ENCODE assay signal across 1 cellular context in the genomic region with DNA sequence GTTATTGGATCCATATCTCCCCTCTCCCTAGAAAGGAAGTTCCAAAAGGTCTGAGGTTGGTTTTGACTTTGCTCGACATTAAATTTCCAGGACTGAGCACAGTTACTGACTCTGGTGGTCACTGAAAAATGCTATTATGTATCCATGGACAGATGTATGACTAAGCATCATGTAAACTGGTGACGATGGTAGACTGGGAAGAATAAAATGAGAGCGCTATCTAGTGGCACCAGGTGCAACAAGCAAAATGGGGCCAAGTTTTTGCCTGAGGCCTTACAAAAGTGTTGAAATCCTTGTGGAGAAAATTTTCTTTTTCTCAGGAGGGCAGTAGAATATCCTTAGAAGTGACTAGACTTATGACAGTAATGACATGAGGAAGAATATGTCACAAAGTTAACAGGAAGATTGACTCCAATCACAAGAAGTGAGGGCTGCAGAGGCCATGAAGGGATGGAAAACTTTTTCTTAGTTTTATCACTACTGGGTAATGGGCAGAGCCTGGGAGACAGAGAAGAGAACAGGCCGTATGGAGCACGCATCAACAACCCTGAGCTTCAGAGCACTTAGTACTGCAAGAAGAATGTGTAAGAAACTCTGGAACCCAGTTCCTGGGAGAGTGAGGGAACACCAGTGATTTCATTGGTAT.
TF ChIP-seq lines count a peak whose summit lies in the region.

No MANE protein-coding gene starts in this region.

TF ChIP-seq in HepG2, 621 proteins besides CTCF, POLR2A, EP300 and RAD21 (continued from another document and continues in another):
- TF ChIP-seq, protein P1, sequence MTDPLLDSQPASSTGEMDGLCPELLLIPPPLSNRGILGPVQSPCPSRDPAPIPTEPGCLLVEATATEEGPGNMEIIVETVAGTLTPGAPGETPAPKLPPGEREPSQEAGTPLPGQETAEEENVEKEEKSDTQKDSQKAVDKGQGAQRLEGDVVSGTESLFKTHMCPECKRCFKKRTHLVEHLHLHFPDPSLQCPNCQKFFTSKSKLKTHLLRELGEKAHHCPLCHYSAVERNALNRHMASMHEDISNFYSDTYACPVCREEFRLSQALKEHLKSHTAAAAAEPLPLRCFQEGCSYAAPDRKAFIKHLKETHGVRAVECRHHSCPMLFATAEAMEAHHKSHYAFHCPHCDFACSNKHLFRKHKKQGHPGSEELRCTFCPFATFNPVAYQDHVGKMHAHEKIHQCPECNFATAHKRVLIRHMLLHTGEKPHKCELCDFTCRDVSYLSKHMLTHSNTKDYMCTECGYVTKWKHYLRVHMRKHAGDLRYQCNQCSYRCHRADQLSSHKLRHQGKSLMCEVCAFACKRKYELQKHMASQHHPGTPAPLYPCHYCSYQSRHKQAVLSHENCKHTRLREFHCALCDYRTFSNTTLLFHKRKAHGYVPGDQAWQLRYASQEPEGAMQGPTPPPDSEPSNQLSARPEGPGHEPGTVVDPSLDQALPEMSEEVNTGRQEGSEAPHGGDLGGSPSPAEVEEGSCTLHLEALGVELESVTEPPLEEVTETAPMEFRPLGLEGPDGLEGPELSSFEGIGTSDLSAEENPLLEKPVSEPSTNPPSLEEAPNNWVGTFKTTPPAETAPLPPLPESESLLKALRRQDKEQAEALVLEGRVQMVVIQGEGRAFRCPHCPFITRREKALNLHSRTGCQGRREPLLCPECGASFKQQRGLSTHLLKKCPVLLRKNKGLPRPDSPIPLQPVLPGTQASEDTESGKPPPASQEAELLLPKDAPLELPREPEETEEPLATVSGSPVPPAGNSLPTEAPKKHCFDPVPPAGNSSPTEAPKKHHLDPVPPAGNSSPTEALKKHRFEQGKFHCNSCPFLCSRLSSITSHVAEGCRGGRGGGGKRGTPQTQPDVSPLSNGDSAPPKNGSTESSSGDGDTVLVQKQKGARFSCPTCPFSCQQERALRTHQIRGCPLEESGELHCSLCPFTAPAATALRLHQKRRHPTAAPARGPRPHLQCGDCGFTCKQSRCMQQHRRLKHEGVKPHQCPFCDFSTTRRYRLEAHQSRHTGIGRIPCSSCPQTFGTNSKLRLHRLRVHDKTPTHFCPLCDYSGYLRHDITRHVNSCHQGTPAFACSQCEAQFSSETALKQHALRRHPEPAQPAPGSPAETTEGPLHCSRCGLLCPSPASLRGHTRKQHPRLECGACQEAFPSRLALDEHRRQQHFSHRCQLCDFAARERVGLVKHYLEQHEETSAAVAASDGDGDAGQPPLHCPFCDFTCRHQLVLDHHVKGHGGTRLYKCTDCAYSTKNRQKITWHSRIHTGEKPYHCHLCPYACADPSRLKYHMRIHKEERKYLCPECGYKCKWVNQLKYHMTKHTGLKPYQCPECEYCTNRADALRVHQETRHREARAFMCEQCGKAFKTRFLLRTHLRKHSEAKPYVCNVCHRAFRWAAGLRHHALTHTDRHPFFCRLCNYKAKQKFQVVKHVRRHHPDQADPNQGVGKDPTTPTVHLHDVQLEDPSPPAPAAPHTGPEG (CRISPR knock-in tag; IDR thresholded peaks at IDR 0.05) = no peak
- TF ChIP-seq ZKSCAN1 (IDR thresholded peaks at IDR 0.05; ENCODE audit: low read length) (no peak), ZNF431 (CRISPR knock-in tag; IDR thresholded peaks at IDR 0.05; ENCODE audit: borderline replicate concordance, low read depth) (0 out of 2 replicates have a peak, but pooled peaks have one; percentile 51), ZNF567 (CRISPR knock-in tag; IDR thresholded peaks at IDR 0.05; ENCODE audit: borderline replicate concordance) (no peak), RXRB (CRISPR knock-in tag; IDR thresholded peaks at IDR 0.05; ENCODE audit: borderline replicate concordance) (peak; percentile 16; the same call in 1 of the 2 replicates), NRL (CRISPR knock-in tag; IDR thresholded peaks at IDR 0.05; ENCODE audit: borderline replicate concordance) (no peak), REL (CRISPR knock-in tag; conservative IDR thresholded peaks at IDR 0.05) (no peak), FOXA1 (IDR thresholded peaks at IDR 0.05) (no peak), FOXA1 (CRISPR knock-in tag; IDR thresholded peaks at IDR 0.05) (0 out of 2 replicates have a peak, but pooled peaks have one; percentile 12), NFIC (IDR thresholded peaks at IDR 0.05; ENCODE audit: low read length) (no peak), MIXL1 (CRISPR knock-in tag; IDR thresholded peaks at IDR 0.05) (0 out of 2 replicates have a peak, but pooled peaks have one; percentile 46), ADNP (CRISPR knock-in tag; IDR thresholded peaks at IDR 0.05) (no peak), FOXO1 (CRISPR knock-in tag; IDR thresholded peaks at IDR 0.05) (no peak), NFE2 (CRISPR knock-in tag; IDR thresholded peaks at IDR 0.05) (peak; percentile 82), ATF1 (CRISPR knock-in tag; IDR thresholded peaks at IDR 0.05) (no peak), KLF13 (CRISPR knock-in tag; IDR thresholded peaks at IDR 0.05) (no peak), ZNF790 (CRISPR knock-in tag; IDR thresholded peaks at IDR 0.05; ENCODE audit: borderline replicate concordance) (no peak), ZNF772 (CRISPR knock-in tag; IDR thresholded peaks at IDR 0.05) (0 out of 2 replicates have a peak, but pooled peaks have one; percentile 28), HOXD1 (CRISPR knock-in tag; IDR thresholded peaks at IDR 0.05) (no peak), NFATC3 (CRISPR knock-in tag; IDR thresholded peaks at IDR 0.05) (no peak), ELF4 (CRISPR knock-in tag; IDR thresholded peaks at IDR 0.05; ENCODE audit: borderline replicate concordance) (no peak), PRPF4 (IDR thresholded peaks at IDR 0.05; ENCODE audit: low read depth, low read length, poor library complexity, severe bottlenecking) (no peak), ZNF572 (CRISPR knock-in tag; IDR thresholded peaks at IDR 0.05) (no peak), MAZ (IDR thresholded peaks at IDR 0.05; ENCODE audit: borderline replicate concordance, low read depth, low read length) (no peak), MAZ (CRISPR knock-in tag; IDR thresholded peaks at IDR 0.05; ENCODE audit: low read depth) (no peak), ZNF563 (CRISPR knock-in tag; IDR thresholded peaks at IDR 0.05) (no peak), IRX3 (CRISPR knock-in tag; IDR thresholded peaks at IDR 0.05; ENCODE audit: borderline replicate concordance, low read depth) (no peak), SRSF1 (optimal IDR thresholded peaks at IDR 0.05; ENCODE audit: low read depth, low read length) (no peak), FOXK1 (CRISPR knock-in tag; IDR thresholded peaks at IDR 0.05; ENCODE audit: borderline replicate concordance, low read depth) (no peak), ZNF773 (CRISPR knock-in tag; IDR thresholded peaks at IDR 0.05; ENCODE audit: borderline replicate concordance) (no peak), HMGA1 (CRISPR knock-in tag; conservative IDR thresholded peaks at IDR 0.05) (no peak), ZNF260 (CRISPR knock-in tag; IDR thresholded peaks at IDR 0.05; ENCODE audit: borderline replicate concordance, low read depth) (no peak), THYN1 (CRISPR knock-in tag; IDR thresholded peaks at IDR 0.05; ENCODE audit: borderline replicate concordance, low read depth) (no peak), XRCC5 (optimal IDR thresholded peaks at IDR 0.05; ENCODE audit: low read length) (peak; percentile 36), ZMAT3 (CRISPR knock-in tag; conservative IDR thresholded peaks at IDR 0.05) (no peak), DNMT3B (CRISPR knock-in tag; conservative IDR thresholded peaks at IDR 0.05) (no peak), GTF3A (CRISPR knock-in tag; conservative IDR thresholded peaks at IDR 0.05) (no peak), SMC3 (IDR thresholded peaks at IDR 0.05; ENCODE audit: low read length) (peak; percentile 96), ZNF44 (CRISPR knock-in tag; IDR thresholded peaks at IDR 0.05) (no peak), ZFP1 (CRISPR knock-in tag; IDR thresholded peaks at IDR 0.05) (no peak), ZSCAN25 (CRISPR knock-in tag; IDR thresholded peaks at IDR 0.05) (no peak)
- TF ChIP-seq, protein P2, sequence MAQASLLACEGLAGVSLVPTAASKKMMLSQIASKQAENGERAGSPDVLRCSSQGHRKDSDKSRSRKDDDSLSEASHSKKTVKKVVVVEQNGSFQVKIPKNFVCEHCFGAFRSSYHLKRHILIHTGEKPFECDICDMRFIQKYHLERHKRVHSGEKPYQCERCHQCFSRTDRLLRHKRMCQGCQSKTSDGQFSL (CRISPR knock-in tag; IDR thresholded peaks at IDR 0.05) = no peak
- TF ChIP-seq, protein P3, sequence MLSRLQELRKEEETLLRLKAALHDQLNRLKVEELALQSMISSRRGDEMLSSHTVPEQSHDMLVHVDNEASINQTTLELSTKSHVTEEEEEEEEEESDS (CRISPR knock-in tag; IDR thresholded peaks at IDR 0.05; ENCODE audit: borderline replicate concordance) = 0 out of 2 replicates have a peak, but pooled peaks have one; percentile 80
- TF ChIP-seq, protein P4, sequence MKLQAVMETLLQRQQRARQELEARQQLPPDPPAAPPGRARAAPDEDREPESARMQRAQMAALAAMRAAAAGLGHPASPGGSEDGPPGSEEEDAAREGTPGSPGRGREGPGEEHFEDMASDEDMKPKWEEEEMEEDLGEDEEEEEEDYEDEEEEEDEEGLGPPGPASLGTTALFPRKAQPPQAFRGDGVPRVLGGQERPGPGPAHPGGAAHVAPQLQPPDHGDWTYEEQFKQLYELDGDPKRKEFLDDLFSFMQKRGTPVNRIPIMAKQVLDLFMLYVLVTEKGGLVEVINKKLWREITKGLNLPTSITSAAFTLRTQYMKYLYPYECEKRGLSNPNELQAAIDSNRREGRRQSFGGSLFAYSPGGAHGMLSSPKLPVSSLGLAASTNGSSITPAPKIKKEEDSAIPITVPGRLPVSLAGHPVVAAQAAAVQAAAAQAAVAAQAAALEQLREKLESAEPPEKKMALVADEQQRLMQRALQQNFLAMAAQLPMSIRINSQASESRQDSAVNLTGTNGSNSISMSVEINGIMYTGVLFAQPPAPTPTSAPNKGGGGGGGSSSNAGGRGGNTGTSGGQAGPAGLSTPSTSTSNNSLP (IDR thresholded peaks at IDR 0.05; ENCODE audit: low read depth, low read length) = peak; percentile 63; the same call in 1 of the 2 replicates
- TF ChIP-seq, protein P5, sequence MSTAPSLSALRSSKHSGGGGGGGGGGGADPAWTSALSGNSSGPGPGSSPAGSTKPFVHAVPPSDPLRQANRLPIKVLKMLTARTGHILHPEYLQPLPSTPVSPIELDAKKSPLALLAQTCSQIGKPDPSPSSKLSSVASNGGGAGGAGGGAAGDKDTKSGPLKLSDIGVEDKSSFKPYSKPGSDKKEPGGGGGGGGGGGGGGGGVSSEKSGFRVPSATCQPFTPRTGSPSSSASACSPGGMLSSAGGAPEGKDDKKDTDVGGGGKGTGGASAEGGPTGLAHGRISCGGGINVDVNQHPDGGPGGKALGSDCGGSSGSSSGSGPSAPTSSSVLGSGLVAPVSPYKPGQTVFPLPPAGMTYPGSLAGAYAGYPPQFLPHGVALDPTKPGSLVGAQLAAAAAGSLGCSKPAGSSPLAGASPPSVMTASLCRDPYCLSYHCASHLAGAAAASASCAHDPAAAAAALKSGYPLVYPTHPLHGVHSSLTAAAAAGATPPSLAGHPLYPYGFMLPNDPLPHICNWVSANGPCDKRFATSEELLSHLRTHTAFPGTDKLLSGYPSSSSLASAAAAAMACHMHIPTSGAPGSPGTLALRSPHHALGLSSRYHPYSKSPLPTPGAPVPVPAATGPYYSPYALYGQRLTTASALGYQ (CRISPR knock-in tag; IDR thresholded peaks at IDR 0.05) = no peak
- TF ChIP-seq, protein P6, sequence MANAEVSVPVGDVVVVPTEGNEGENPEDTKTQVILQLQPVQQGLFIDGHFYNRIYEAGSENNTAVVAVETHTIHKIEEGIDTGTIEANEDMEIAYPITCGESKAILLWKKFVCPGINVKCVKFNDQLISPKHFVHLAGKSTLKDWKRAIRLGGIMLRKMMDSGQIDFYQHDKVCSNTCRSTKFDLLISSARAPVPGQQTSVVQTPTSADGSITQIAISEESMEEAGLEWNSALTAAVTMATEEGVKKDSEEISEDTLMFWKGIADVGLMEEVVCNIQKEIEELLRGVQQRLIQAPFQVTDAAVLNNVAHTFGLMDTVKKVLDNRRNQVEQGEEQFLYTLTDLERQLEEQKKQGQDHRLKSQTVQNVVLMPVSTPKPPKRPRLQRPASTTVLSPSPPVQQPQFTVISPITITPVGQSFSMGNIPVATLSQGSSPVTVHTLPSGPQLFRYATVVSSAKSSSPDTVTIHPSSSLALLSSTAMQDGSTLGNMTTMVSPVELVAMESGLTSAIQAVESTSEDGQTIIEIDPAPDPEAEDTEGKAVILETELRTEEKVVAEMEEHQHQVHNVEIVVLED (CRISPR knock-in tag; IDR thresholded peaks at IDR 0.05; ENCODE audit: borderline replicate concordance) = no peak
- TF ChIP-seq, protein P7, sequence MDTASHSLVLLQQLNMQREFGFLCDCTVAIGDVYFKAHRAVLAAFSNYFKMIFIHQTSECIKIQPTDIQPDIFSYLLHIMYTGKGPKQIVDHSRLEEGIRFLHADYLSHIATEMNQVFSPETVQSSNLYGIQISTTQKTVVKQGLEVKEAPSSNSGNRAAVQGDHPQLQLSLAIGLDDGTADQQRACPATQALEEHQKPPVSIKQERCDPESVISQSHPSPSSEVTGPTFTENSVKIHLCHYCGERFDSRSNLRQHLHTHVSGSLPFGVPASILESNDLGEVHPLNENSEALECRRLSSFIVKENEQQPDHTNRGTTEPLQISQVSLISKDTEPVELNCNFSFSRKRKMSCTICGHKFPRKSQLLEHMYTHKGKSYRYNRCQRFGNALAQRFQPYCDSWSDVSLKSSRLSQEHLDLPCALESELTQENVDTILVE (CRISPR knock-in tag; IDR thresholded peaks at IDR 0.05) = no peak
- TF ChIP-seq, protein P8, sequence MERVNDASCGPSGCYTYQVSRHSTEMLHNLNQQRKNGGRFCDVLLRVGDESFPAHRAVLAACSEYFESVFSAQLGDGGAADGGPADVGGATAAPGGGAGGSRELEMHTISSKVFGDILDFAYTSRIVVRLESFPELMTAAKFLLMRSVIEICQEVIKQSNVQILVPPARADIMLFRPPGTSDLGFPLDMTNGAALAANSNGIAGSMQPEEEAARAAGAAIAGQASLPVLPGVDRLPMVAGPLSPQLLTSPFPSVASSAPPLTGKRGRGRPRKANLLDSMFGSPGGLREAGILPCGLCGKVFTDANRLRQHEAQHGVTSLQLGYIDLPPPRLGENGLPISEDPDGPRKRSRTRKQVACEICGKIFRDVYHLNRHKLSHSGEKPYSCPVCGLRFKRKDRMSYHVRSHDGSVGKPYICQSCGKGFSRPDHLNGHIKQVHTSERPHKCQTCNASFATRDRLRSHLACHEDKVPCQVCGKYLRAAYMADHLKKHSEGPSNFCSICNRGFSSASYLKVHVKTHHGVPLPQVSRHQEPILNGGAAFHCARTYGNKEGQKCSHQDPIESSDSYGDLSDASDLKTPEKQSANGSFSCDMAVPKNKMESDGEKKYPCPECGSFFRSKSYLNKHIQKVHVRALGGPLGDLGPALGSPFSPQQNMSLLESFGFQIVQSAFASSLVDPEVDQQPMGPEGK (CRISPR knock-in tag; IDR thresholded peaks at IDR 0.05) = no peak
- TF ChIP-seq, protein P9, sequence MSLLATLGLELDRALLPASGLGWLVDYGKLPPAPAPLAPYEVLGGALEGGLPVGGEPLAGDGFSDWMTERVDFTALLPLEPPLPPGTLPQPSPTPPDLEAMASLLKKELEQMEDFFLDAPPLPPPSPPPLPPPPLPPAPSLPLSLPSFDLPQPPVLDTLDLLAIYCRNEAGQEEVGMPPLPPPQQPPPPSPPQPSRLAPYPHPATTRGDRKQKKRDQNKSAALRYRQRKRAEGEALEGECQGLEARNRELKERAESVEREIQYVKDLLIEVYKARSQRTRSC (CRISPR knock-in tag; IDR thresholded peaks at IDR 0.05; ENCODE audit: low read depth) = no peak
- TF ChIP-seq, protein P10, sequence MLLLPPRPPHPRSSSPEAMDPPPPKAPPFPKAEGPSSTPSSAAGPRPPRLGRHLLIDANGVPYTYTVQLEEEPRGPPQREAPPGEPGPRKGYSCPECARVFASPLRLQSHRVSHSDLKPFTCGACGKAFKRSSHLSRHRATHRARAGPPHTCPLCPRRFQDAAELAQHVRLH (CRISPR knock-in tag; IDR thresholded peaks at IDR 0.05; ENCODE audit: borderline replicate concordance, low read depth) = no peak
